Comparison of ENCODE assay signal across 22 cellular contexts in the genomic region with DNA sequence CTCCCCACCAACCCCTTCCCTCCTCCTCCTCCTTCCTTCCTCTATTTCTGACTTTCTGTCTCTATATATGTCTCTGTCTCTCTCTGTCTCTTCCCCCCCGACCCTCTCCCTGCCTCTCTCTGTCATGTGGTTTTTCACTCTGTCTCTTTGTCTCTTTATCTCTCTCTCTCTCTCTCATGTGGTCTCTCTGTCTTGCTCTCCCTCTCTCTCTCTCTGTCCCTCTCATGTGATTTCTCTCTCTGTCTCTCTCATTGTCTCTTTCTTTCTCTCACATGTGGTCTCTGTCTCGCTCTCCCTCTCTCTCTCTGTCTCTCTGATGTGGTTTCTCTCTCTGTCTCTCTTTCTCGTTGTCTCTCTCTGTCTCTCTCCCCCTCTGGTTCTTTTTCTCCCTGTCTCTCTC.
"Had no signal": no experiment of that assay in that cellular context is flagged by ENCODE, and none has a peak within 500 bp of the region (broad histone marks: within the 10 kb centered on the region; RNA-seq: fewer than 3 reads in every experiment).

No MANE protein-coding gene starts in this region.

- H3K36me3 ChIP-seq: ascending aorta, lower lobe of right lung, prostate gland had no signal

- ATAC-seq: lower lobe of right lung, right cardiac atrium had no signal

- H3K27me3 ChIP-seq: ascending aorta, testis had no signal

- H3K27ac Mint-ChIP-seq: type B pancreatic cell had no signal

- H3K27ac ChIP-seq: ascending aorta, coronary artery, lower lobe of right lung, prostate gland, skin epidermis, testis, VCaP had no signal

- H3K4me3 Mint-ChIP-seq: type B pancreatic cell had no signal

- H3K4me1 ChIP-seq: ascending aorta, lower lobe of right lung, prostate gland, testis had no signal

- H3K4me3 ChIP-seq: ascending aorta, coronary artery, lower lobe of right lung, prostate gland, skin epidermis, testis had no signal

- DNase-seq: activated CD4-positive, alpha-beta T cell treated with anti-CD3 and anti-CD28 coated beads, Interleukin-2, amount 50 U/mL, for 1 hour; activated CD4-positive, CD25-positive, alpha-beta regulatory T cell treated with anti-CD3 and anti-CD28 coated beads, Interleukin-2, amount 50 U/mL, for 72 hours; activated CD8-positive, alpha-beta memory T cell treated with anti-CD3 and anti-CD28 coated beads for 24 hours; activated CD8-positive, alpha-beta memory T cell treated with anti-CD3 and anti-CD28 coated beads, Interleukin-2, amount 50 U/mL, for 48 hours; activated effector memory CD4-positive, alpha-beta T cell treated with Interleukin-2 at 50 U/mL for 16 hours; activated naive CD4-positive, alpha-beta T cell treated with anti-CD3 and anti-CD28 coated beads, Interleukin-2, amount 50 U/mL, for 16 hours; activated T-cell treated with anti-CD3 and anti-CD28 coated beads, Interleukin-2, amount 50 U/mL, for 48 hours; erythroblast; foreskin melanocyte; glutamatergic neuron; hypothalamus; islet precursor cell; lower lobe of right lung; occipital lobe; right cardiac atrium; testis had no signal

- H3K9me3 ChIP-seq: prostate gland, testis had no signal
